ENCODE assay signal across 13 cellular contexts in the genomic region with DNA sequence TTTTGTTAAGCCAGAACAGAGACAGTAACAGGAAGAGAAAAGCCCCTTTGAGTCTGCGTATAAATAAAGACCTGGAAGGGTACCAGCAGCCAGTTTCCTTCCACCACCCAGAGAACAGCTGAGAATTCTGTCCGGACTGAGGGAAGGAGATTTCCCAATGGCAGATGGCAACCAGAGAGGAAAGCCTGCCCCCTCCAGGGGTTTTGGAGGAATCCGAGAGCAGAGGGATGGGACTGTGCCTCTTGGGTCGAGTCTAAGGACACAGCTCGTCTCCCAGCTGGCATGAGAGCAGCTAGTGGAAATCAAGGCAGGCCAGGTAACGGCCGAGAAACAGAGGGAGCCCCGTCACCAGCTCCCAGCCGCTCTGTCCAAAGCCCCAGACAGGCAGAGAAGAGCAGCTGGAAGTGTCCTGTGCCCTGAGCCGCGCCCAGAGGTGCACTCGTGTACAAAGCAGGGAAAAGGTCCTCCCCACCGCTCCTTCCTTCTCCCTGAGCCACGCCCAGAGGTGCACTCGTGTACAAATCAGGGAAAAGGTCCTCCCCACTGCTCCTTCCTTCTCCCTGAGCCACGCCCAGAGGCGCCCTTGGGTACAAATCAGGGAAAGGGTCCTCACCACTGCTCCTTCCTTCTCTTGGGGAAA.
A peak's percentile ranks its signal among the peaks of the same experiment; 100 is the strongest.
DNase-seq lines count a peak whose midpoint lies in the region; ATAC-seq and TF ChIP-seq lines count a peak whose summit lies in the region.
"Had no signal": no experiment of that assay in that cellular context is flagged by ENCODE, and none has a peak within 500 bp of the region (broad histone marks: within the 10 kb centered on the region; RNA-seq: fewer than 3 reads in every experiment).

No MANE protein-coding gene starts in this region.

- H3K27me3 Mint-ChIP-seq in WTC11 (ENCODE audit: low read depth): no peaks in the 10 kb centered on the region; the same call in none of the 2 replicates

- H3K27ac Mint-ChIP-seq in WTC11: no peak overlapping the region
- H3K27ac Mint-ChIP-seq: T-helper 2 cell treated with Interferon-gamma antibody and Interleukin-4, amounts not matched to agents 5 μg/mL and 100 μg/mL, for 36 hours had no signal

- peak; percentile 69 for DNase-seq in cardiac septum (ENCODE audit: low spot score)
- no peak for DNase-seq in left ventricle myocardium superior
- DNase-seq in WTC11 (ENCODE audit: low spot score): peak; percentile 53
- no peak for DNase-seq in left lobe of liver (ENCODE audit: low spot score)
- no peak for DNase-seq in activated CD4-positive, alpha-beta T cell treated with anti-CD3 and anti-CD28 coated beads, Interleukin-2, amount 50 U/mL, for 1 hour
- DNase-seq: activated T-cell treated with anti-CD3 and anti-CD28 coated beads for 4 hours, mesenchymal stem cell, NCI-H1105 treated with DMSO at 0.1 percent for 48 hours had no signal

- no peaks in the 10 kb centered on the region for H3K36me3 Mint-ChIP-seq in WTC11
- H3K36me3 Mint-ChIP-seq: CD14-positive monocyte had no signal

- no peaks in the 10 kb centered on the region for H3K9me3 Mint-ChIP-seq in WTC11
- H3K9me3 Mint-ChIP-seq: T-helper 2 cell treated with Interferon-gamma antibody and Interleukin-4, amounts not matched to agents 5 μg/mL and 100 μg/mL, for 36 hours had no signal

- peaks cover 6% of the 10 kb centered on the region for H3K4me1 Mint-ChIP-seq in WTC11
- H3K4me1 Mint-ChIP-seq: CD14-positive monocyte had no signal

- no peak for ATAC-seq in left ventricle myocardium superior
- peak; percentile 91 for ATAC-seq in WTC11
- peak; percentile 18 for ATAC-seq in left lobe of liver
- ATAC-seq in HG03045 (IDR thresholded peaks at IDR 0.05; ENCODE audit: unreplicated experiment): no peak
- no peak for ATAC-seq in HG03565 (IDR thresholded peaks at IDR 0.05; ENCODE audit: unreplicated experiment)
- ATAC-seq in GM18511 (IDR thresholded peaks at IDR 0.05; ENCODE audit: unreplicated experiment): no peak

- POLR2A ChIA-PET in WTC11 (lab: Charles Lee): no interaction called here

- intact Hi-C loops in cardiac septum (cut with DNase I) (no loop called here), left ventricle myocardium superior (cut with micrococcal nuclease) (no loop called here)

- CTCF ChIA-PET in WTC11 (lab: Charles Lee): interaction anchor here (0.6 to 2.5 kb wide), 16 partner anchors 9 to 374 kb away, joined by 3 to 25 read pairs (median 3); a partner anchor contains a TSS

- TF ChIP-seq CTCF in WTC11 (IDR thresholded peaks at IDR 0.05): no peak

- H3K4me3 Mint-ChIP-seq in WTC11: no peak overlapping the region
- H3K4me3 Mint-ChIP-seq: CD14-positive monocyte; T-helper 2 cell treated with Interferon-gamma antibody and Interleukin-4, amounts not matched to agents 5 μg/mL and 100 μg/mL, for 36 hours had no signal

TF ChIP-seq in WTC11, 78 proteins besides CTCF, POLR2A, EP300 and RAD21 (continues in another document):
- TF ChIP-seq, protein P1, sequence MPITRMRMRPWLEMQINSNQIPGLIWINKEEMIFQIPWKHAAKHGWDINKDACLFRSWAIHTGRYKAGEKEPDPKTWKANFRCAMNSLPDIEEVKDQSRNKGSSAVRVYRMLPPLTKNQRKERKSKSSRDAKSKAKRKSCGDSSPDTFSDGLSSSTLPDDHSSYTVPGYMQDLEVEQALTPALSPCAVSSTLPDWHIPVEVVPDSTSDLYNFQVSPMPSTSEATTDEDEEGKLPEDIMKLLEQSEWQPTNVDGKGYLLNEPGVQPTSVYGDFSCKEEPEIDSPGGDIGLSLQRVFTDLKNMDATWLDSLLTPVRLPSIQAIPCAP (CRISPR knock-in tag; IDR thresholded peaks at IDR 0.05): no peak
- TF ChIP-seq, protein P2, sequence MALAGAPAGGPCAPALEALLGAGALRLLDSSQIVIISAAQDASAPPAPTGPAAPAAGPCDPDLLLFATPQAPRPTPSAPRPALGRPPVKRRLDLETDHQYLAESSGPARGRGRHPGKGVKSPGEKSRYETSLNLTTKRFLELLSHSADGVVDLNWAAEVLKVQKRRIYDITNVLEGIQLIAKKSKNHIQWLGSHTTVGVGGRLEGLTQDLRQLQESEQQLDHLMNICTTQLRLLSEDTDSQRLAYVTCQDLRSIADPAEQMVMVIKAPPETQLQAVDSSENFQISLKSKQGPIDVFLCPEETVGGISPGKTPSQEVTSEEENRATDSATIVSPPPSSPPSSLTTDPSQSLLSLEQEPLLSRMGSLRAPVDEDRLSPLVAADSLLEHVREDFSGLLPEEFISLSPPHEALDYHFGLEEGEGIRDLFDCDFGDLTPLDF (CRISPR knock-in tag; IDR thresholded peaks at IDR 0.05): no peak
- TF ChIP-seq, protein P3, sequence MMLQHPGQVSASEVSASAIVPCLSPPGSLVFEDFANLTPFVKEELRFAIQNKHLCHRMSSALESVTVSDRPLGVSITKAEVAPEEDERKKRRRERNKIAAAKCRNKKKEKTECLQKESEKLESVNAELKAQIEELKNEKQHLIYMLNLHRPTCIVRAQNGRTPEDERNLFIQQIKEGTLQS (CRISPR knock-in tag; conservative IDR thresholded peaks at IDR 0.05): no peak
- TF ChIP-seq TEAD1 (CRISPR knock-in tag; IDR thresholded peaks at IDR 0.05) (no peak), SMAD4 (CRISPR knock-in tag; IDR thresholded peaks at IDR 0.05) (no peak), TEAD4 (CRISPR knock-in tag; IDR thresholded peaks at IDR 0.05) (no peak), ATF1 (CRISPR knock-in tag; IDR thresholded peaks at IDR 0.05) (no peak), SOX15 (CRISPR knock-in tag; IDR thresholded peaks at IDR 0.05) (no peak)
- TF ChIP-seq, protein P4, sequence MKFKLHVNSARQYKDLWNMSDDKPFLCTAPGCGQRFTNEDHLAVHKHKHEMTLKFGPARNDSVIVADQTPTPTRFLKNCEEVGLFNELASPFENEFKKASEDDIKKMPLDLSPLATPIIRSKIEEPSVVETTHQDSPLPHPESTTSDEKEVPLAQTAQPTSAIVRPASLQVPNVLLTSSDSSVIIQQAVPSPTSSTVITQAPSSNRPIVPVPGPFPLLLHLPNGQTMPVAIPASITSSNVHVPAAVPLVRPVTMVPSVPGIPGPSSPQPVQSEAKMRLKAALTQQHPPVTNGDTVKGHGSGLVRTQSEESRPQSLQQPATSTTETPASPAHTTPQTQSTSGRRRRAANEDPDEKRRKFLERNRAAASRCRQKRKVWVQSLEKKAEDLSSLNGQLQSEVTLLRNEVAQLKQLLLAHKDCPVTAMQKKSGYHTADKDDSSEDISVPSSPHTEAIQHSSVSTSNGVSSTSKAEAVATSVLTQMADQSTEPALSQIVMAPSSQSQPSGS (CRISPR knock-in tag; IDR thresholded peaks at IDR 0.05; ENCODE audit: borderline replicate concordance, low read depth): no peak
- TF ChIP-seq, protein P5, sequence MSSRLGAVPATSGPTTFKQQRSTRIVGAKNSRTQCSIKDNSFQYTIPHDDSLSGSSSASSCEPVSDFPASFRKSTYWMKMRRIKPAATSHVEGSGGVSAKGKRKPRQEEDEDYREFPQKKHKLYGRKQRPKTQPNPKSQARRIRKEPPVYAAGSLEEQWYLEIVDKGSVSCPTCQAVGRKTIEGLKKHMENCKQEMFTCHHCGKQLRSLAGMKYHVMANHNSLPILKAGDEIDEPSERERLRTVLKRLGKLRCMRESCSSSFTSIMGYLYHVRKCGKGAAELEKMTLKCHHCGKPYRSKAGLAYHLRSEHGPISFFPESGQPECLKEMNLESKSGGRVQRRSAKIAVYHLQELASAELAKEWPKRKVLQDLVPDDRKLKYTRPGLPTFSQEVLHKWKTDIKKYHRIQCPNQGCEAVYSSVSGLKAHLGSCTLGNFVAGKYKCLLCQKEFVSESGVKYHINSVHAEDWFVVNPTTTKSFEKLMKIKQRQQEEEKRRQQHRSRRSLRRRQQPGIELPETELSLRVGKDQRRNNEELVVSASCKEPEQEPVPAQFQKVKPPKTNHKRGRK (CRISPR knock-in tag; IDR thresholded peaks at IDR 0.05; ENCODE audit: borderline replicate concordance): no peak
- TF ChIP-seq, protein P6, sequence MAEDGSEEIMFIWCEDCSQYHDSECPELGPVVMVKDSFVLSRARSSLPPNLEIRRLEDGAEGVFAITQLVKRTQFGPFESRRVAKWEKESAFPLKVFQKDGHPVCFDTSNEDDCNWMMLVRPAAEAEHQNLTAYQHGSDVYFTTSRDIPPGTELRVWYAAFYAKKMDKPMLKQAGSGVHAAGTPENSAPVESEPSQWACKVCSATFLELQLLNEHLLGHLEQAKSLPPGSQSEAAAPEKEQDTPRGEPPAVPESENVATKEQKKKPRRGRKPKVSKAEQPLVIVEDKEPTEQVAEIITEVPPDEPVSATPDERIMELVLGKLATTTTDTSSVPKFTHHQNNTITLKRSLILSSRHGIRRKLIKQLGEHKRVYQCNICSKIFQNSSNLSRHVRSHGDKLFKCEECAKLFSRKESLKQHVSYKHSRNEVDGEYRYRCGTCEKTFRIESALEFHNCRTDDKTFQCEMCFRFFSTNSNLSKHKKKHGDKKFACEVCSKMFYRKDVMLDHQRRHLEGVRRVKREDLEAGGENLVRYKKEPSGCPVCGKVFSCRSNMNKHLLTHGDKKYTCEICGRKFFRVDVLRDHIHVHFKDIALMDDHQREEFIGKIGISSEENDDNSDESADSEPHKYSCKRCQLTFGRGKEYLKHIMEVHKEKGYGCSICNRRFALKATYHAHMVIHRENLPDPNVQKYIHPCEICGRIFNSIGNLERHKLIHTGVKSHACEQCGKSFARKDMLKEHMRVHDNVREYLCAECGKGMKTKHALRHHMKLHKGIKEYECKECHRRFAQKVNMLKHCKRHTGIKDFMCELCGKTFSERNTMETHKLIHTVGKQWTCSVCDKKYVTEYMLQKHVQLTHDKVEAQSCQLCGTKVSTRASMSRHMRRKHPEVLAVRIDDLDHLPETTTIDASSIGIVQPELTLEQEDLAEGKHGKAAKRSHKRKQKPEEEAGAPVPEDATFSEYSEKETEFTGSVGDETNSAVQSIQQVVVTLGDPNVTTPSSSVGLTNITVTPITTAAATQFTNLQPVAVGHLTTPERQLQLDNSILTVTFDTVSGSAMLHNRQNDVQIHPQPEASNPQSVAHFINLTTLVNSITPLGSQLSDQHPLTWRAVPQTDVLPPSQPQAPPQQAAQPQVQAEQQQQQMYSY (CRISPR knock-in tag; IDR thresholded peaks at IDR 0.05): no peak
- TF ChIP-seq, protein P7, sequence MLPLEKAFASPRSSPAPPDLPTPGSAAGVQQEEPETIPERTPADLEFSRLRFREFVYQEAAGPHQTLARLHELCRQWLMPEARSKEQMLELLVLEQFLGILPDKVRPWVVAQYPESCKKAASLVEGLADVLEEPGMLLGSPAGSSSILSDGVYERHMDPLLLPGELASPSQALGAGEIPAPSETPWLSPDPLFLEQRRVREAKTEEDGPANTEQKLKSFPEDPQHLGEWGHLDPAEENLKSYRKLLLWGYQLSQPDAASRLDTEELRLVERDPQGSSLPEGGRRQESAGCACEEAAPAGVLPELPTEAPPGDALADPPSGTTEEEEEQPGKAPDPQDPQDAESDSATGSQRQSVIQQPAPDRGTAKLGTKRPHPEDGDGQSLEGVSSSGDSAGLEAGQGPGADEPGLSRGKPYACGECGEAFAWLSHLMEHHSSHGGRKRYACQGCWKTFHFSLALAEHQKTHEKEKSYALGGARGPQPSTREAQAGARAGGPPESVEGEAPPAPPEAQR (CRISPR knock-in tag; IDR thresholded peaks at IDR 0.05): no peak

Comparison
In these comparisons a context has a peak if more than half of its experiments do, and no peak if none do; other contexts are left out.
1. DNase-seq: peak in cardiac septum (single experiment) and WTC11 (single experiment); none in left ventricle myocardium superior (single experiment), left lobe of liver (single experiment) and activated CD4-positive, alpha-beta T cell treated with anti-CD3 and anti-CD28 coated beads, Interleukin-2, amount 50 U/mL, for 1 hour (single experiment).
2. ATAC-seq: peak in WTC11 (single experiment) and left lobe of liver (single experiment); none in left ventricle myocardium superior (single experiment), HG03045 (single experiment), HG03565 (single experiment) and GM18511 (single experiment).